ENCODE assay signal across 8 cellular contexts in genomic region chr4:38753021-38753806, GRCh38. TPM values are rescaled to one million over a fixed set of nuclear protein-coding genes. Genes with fewer than 3 reads are reported as not detected.
A peak's percentile ranks its signal among the peaks of the same experiment; 100 is the strongest.
DNase-seq lines count a peak whose midpoint lies in the region; ATAC-seq and TF ChIP-seq lines count a peak whose summit lies in the region.

No MANE protein-coding gene starts in this region.

- intact Hi-C loops in left colon (cut with DNase I, micrococcal nuclease), result no loop called here

- DNase-seq in AG04449 (ENCODE audit: low read depth, low spot score) (peak; percentile 99), cerebellar cortex (ENCODE audit: low spot score) (peak; percentile 71), left colon (peak; percentile 44 to 68), upper lobe of left lung (peak in 1 of 2 donors; percentile 36), activated gamma-delta T cell treated with Interleukin-2 at 50 U/mL for 16 hours (no peak)

- TF ChIP-seq EP300 in upper lobe of left lung (IDR thresholded peaks at IDR 0.05), result no peak

- H3K4me3 ChIP-seq in AG04449 (ENCODE audit: low read depth, low read length) (peak overlapping the region; percentile 2; the same call in 1 of the 2 replicates), HUES64 (ENCODE audit: low read length) (peak overlapping the region; percentile 19; the same call in 1 of the 2 replicates), upper lobe of left lung (no peak overlapping the region)

- no peaks in the 10 kb centered on the region for H3K27me3 ChIP-seq in HUES64 (ENCODE audit: insufficient read depth, low read length)
- no peaks in the 10 kb centered on the region for H3K27me3 ChIP-seq in upper lobe of left lung

- H3K36me3 ChIP-seq in HUES64 (ENCODE audit: insufficient read depth, low read length) (no peaks in the 10 kb centered on the region), upper lobe of left lung (no peaks in the 10 kb centered on the region)

- POLR2A ChIA-PET in AG04449 (lab: Yijun Ruan, JAX), result no interaction called here

- H3K4me1 ChIP-seq in HUES64 (ENCODE audit: insufficient read depth, low read length), result peaks cover 16% of the 10 kb centered on the region
- H3K4me1 ChIP-seq in upper lobe of left lung, result peaks cover 0 to 10% (median 2%) of the 10 kb centered on the region in 4 donors

- no peak for TF ChIP-seq POLR2A in upper lobe of left lung (IDR thresholded peaks at IDR 0.05)

- ATAC-seq in left colon, result peak; percentile 37
- ATAC-seq in upper lobe of left lung (ENCODE audit: low FRiP score in 2 of 2), result peak; percentile 89
- no peak for ATAC-seq in GM19395 (IDR thresholded peaks at IDR 0.05; ENCODE audit: unreplicated experiment)
- no peak for ATAC-seq in GM21576 (IDR thresholded peaks at IDR 0.05; ENCODE audit: unreplicated experiment)

- H3K9me3 ChIP-seq in HUES64 (ENCODE audit: insufficient read depth, low read depth, low read length), result no peaks in the 10 kb centered on the region; the same call in 1 of the 2 replicates
- H3K9me3 ChIP-seq in upper lobe of left lung, result no peaks in the 10 kb centered on the region

- CTCF ChIA-PET in AG04449 (lab: Yijun Ruan, JAX), result no interaction called here

- peak overlapping the region; percentile 39; the same call in 1 of the 2 replicates for H3K27ac ChIP-seq in HUES64 (ENCODE audit: low read depth, low read length)
- H3K27ac ChIP-seq in upper lobe of left lung, result peak overlapping the region in 3 of 4 donors; percentile 19 to 55 (median 40)

- 33% methylated on average over 19 of the region's 19 CpGs for WGBS in HUES64
- 60 to 71% methylated on average over 19 of the region's 19 CpGs for WGBS in upper lobe of left lung, 2 donors

- H3K9ac ChIP-seq in HUES64 (ENCODE audit: low read depth, low read length), result no peak overlapping the region

- TF ChIP-seq CTCF in AG04449 (IDR thresholded peaks at IDR 0.05; ENCODE audit: insufficient read depth, low read length, missing control alignments) (no peak), upper lobe of left lung (IDR thresholded peaks at IDR 0.05) (no peak)

RNA-seq across cellular contexts. Expression of gene TLR10, which starts 29.6 kb away (rescaled TPM):
- polyA plus RNA-seq in HUES64 (2013, experiment 1 of 2), result not detected
- polyA plus RNA-seq in HUES64 (2013, experiment 2 of 2), result not detected
- total RNA-seq in left colon (under 1 TPM; 0.21 to 0.70 TPM), upper lobe of left lung (1 to 10 TPM in 1 of 6 donors, under 1 TPM in 3, not detected in 2; 0.61 to 1.0 (median 0.81) TPM)

RNA-seq across cellular contexts. Expression of gene TLR1, which starts 51.4 kb away (rescaled TPM):
- not detected for polyA plus RNA-seq in HUES64 (2013, experiment 1 of 2)
- polyA plus RNA-seq in HUES64 (2013, experiment 2 of 2), result not detected
- total RNA-seq in left colon (1 to 10 TPM; 2.3 to 6.7 TPM), upper lobe of left lung (10 to 100 TPM; 16.4 to 41.9 (median 24.8) TPM)

Comparison
In these comparisons a context has a peak if more than half of its experiments do, and no peak if none do; other contexts are left out.
1. H3K4me3 ChIP-seq: peak in AG04449 (single experiment) and HUES64 (single experiment); none in upper lobe of left lung (0 of 4).
2. ATAC-seq: peak in left colon (single experiment) and upper lobe of left lung (2 of 2); none in GM19395 (single experiment) and GM21576 (single experiment).